In the genomic region with DNA sequence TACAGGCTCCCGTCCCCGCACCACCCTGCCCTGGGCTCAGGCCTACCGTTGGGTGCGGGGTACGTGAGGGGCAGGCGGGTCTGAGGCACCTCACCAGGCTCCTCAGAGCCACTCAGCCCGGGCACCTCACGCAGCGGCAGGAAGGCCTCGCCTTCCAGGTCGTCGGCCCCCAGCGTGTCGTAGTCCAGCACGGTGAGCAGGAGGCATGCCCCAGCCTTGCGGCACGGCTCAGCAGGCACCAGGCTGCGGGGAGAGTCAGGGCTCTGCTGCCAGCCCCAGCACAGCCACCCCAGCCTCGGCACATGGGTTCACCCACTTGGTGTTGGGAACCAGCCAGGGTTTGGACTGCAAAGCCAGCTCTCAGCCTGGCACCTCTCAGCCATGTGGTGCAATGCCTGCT, we compare ENCODE assay signal across 21 cellular contexts. TPM values are rescaled to one million over a fixed set of nuclear protein-coding genes. Genes with fewer than 3 reads are reported as not detected.
DNase-seq lines count a peak whose midpoint lies in the region; ATAC-seq and TF ChIP-seq lines count a peak whose summit lies in the region.
"Had no signal": no experiment of that assay in that cellular context is flagged by ENCODE, and none has a peak within 500 bp of the region (broad histone marks: within the 10 kb centered on the region; RNA-seq: fewer than 3 reads in every experiment).

No MANE protein-coding gene starts in this region.

- no peak overlapping the region for H3K14ac ChIP-seq in mesenchymal stem cell (ENCODE audit: low read length in 2 of 2)

- H3K9me3 ChIP-seq in BLaER1 (no peaks in the 10 kb centered on the region), mesenchymal stem cell (ENCODE audit: control insufficient read depth, low read length) (no peaks in the 10 kb centered on the region)

- DNase-seq in activated CD4-positive, alpha-beta T cell treated with anti-CD3 and anti-CD28 coated beads, Interleukin-2, amount 10 ng/mL, durations not matched to agents 24 days and 14 days: no peak
- no peak for DNase-seq in activated CD4-positive, alpha-beta T cell treated with anti-CD3 and anti-CD28 coated beads for 36 hours
- DNase-seq in WTC11 (ENCODE audit: low spot score) (no peak), mesenchymal stem cell (no peak), erythroblast (lab: John Stamatoyannopoulos, UW) (no peak)
- no peak for DNase-seq in stimulated activated naive CD8-positive, alpha-beta T cell treated with anti-CD3 and anti-CD28 coated beads, Interleukin-15, amount 100 ng/mL, for 72 hours
- DNase-seq: 8988T; activated CD4-positive, alpha-beta T cell treated with anti-CD3 and anti-CD28 coated beads, Interleukin-2, amount 50 U/mL, for 1 hour; activated effector memory CD4-positive, alpha-beta T cell treated with anti-CD3 and anti-CD28 coated beads, Interleukin-2, amount 50 U/mL, for 16 hours; DMS79 treated with DMSO at 0.1 percent for 48 hours; MV-4-11; naive B cell; NCI-H526 treated with DMSO at 0.1 percent for 48 hours; stimulated activated CD4-positive, alpha-beta T cell treated with anti-CD3 and anti-CD28 coated beads, Interleukin-15, amount 100 ng/mL, for 24 hours; T-helper 17 cell had no signal

- no peak overlapping the region for H4K91ac ChIP-seq in mesenchymal stem cell (ENCODE audit: low read length)

- H3K27ac ChIP-seq in BLaER1: peak overlapping the region; percentile 84
- no peak overlapping the region for H3K27ac ChIP-seq in mesenchymal stem cell (ENCODE audit: low read length, poor library complexity, severe bottlenecking)
- H3K27ac ChIP-seq: SK-N-MC had no signal

- H3K9ac ChIP-seq in BLaER1 (no peak overlapping the region), mesenchymal stem cell (ENCODE audit: low read length) (no peak overlapping the region)
- H3K9ac ChIP-seq: KMS-11 had no signal

- peaks cover 17% of the 10 kb centered on the region for H3K4me1 Mint-ChIP-seq in activated CD4-positive, alpha-beta T cell treated with anti-CD3 and anti-CD28 coated beads, Interleukin-2, amount 10 ng/mL, durations not matched to agents 24 days and 14 days
- peaks cover 25% of the 10 kb centered on the region for H3K4me1 Mint-ChIP-seq in activated CD4-positive, alpha-beta T cell treated with anti-CD3 and anti-CD28 coated beads for 36 hours
- H3K4me1 Mint-ChIP-seq in WTC11: peaks cover 35% of the 10 kb centered on the region
- H3K4me1 Mint-ChIP-seq in stimulated activated naive CD8-positive, alpha-beta T cell treated with anti-CD3 and anti-CD28 coated beads, Interleukin-15, amount 100 ng/mL, for 72 hours: peaks cover 63% of the 10 kb centered on the region

- H2AFZ ChIP-seq in mesenchymal stem cell (ENCODE audit: low read depth, low read length): no peak overlapping the region

- no peak overlapping the region for H3K4me3 Mint-ChIP-seq in activated CD4-positive, alpha-beta T cell treated with anti-CD3 and anti-CD28 coated beads, Interleukin-2, amount 10 ng/mL, durations not matched to agents 24 days and 14 days
- no peak overlapping the region for H3K4me3 Mint-ChIP-seq in activated CD4-positive, alpha-beta T cell treated with anti-CD3 and anti-CD28 coated beads for 36 hours
- H3K4me3 Mint-ChIP-seq in WTC11: no peak overlapping the region
- H3K4me3 Mint-ChIP-seq in stimulated activated naive CD8-positive, alpha-beta T cell treated with anti-CD3 and anti-CD28 coated beads, Interleukin-15, amount 100 ng/mL, for 72 hours: no peak overlapping the region

- no peaks in the 10 kb centered on the region for H3K27me3 Mint-ChIP-seq in activated CD4-positive, alpha-beta T cell treated with anti-CD3 and anti-CD28 coated beads, Interleukin-2, amount 10 ng/mL, durations not matched to agents 24 days and 14 days
- H3K27me3 Mint-ChIP-seq in activated CD4-positive, alpha-beta T cell treated with anti-CD3 and anti-CD28 coated beads for 36 hours: no peaks in the 10 kb centered on the region
- H3K27me3 Mint-ChIP-seq in WTC11 (ENCODE audit: low read depth): no peaks in the 10 kb centered on the region
- no peaks in the 10 kb centered on the region for H3K27me3 Mint-ChIP-seq in stimulated activated naive CD8-positive, alpha-beta T cell treated with anti-CD3 and anti-CD28 coated beads, Interleukin-15, amount 100 ng/mL, for 72 hours
- H3K27me3 Mint-ChIP-seq: naive B cell, T-helper 17 cell, type B pancreatic cell had no signal

- no peak for TF ChIP-seq CTCF in WTC11 (IDR thresholded peaks at IDR 0.05)

- H3K4me2 ChIP-seq in BLaER1 (peak overlapping the region; percentile 86), mesenchymal stem cell (ENCODE audit: low read length, poor library complexity, severe bottlenecking) (no peak overlapping the region)

- no peak overlapping the region for H2AK5ac ChIP-seq in mesenchymal stem cell (ENCODE audit: low read length, severe bottlenecking)

- H2BK12ac ChIP-seq in mesenchymal stem cell (ENCODE audit: low read length in 2 of 2): no peak overlapping the region

- H3K9me3 Mint-ChIP-seq in activated CD4-positive, alpha-beta T cell treated with anti-CD3 and anti-CD28 coated beads, Interleukin-2, amount 10 ng/mL, durations not matched to agents 24 days and 14 days: no peaks in the 10 kb centered on the region
- no peaks in the 10 kb centered on the region for H3K9me3 Mint-ChIP-seq in activated CD4-positive, alpha-beta T cell treated with anti-CD3 and anti-CD28 coated beads for 36 hours (ENCODE audit: low read depth)
- H3K9me3 Mint-ChIP-seq in WTC11: no peaks in the 10 kb centered on the region
- H3K9me3 Mint-ChIP-seq in stimulated activated naive CD8-positive, alpha-beta T cell treated with anti-CD3 and anti-CD28 coated beads, Interleukin-15, amount 100 ng/mL, for 72 hours: no peaks in the 10 kb centered on the region
- H3K9me3 Mint-ChIP-seq: naive B cell, type B pancreatic cell had no signal

- TF ChIP-seq POLR2A in erythroblast (IDR thresholded peaks at IDR 0.05; ENCODE audit: low read length): no peak

- no peak overlapping the region for H2BK120ac ChIP-seq in mesenchymal stem cell (ENCODE audit: low read depth, low read length)

- H2BK5ac ChIP-seq in mesenchymal stem cell (ENCODE audit: low read depth, low read length, poor library complexity, severe bottlenecking): no peak overlapping the region

- no peak overlapping the region for H2BK15ac ChIP-seq in mesenchymal stem cell (ENCODE audit: low read depth, poor library complexity, severe bottlenecking)

- peak overlapping the region; percentile 21 for H4K8ac ChIP-seq in mesenchymal stem cell (ENCODE audit: low read length)

- CTCF ChIA-PET in activated CD4-positive, alpha-beta T cell treated with anti-CD3 and anti-CD28 coated beads for 36 hours (lab: Charles Lee): interaction anchor here (0.7 to 4.1 kb wide), 12 partner anchors 8 to 81 kb away, joined by 3 to 22 read pairs (median 6); partner anchors contain the start of genes GALK1, UNC13D and UNK
- CTCF ChIA-PET in WTC11 (lab: Charles Lee): interaction anchor here (0.7 to 5.5 kb wide), 13 partner anchors 8 to 86 kb away, joined by 4 to 180 read pairs (median 22); partner anchors contain the start of genes GALK1, TRIM47, TRIM65 and UNC13D

- no peaks in the 10 kb centered on the region for H3K27me3 ChIP-seq in BLaER1
- H3K27me3 ChIP-seq in mesenchymal stem cell (ENCODE audit: control insufficient read depth in 1 of 2, insufficient read depth in 1 of 2, low read length in 2 of 2): no peaks in the 10 kb centered on the region
- H3K27me3 ChIP-seq: dorsolateral prefrontal cortex had no signal

- peaks cover 33% of the 10 kb centered on the region for H4K20me1 ChIP-seq in BLaER1

- 95% methylated on average over 19 of the region's 19 CpGs for WGBS in mesenchymal stem cell

- H3K79me1 ChIP-seq in mesenchymal stem cell (replicated peaks; ENCODE audit: low read length, poor library complexity, severe bottlenecking): peaks cover 2% of the 10 kb centered on the region

- no peak overlapping the region for H3K4me3 ChIP-seq in BLaER1
- H3K4me3 ChIP-seq in mesenchymal stem cell (ENCODE audit: insufficient read depth in 1 of 2, low read depth in 1 of 2, low read length in 2 of 2): no peak overlapping the region
- H3K4me3 ChIP-seq: SK-N-MC had no signal

- H3K18ac ChIP-seq in mesenchymal stem cell (ENCODE audit: low read depth in 1 of 2, low read length in 2 of 2): peak overlapping the region in 1 of 2 experiments; percentile 28

- peaks cover 29% of the 10 kb centered on the region for H3K36me3 Mint-ChIP-seq in activated CD4-positive, alpha-beta T cell treated with anti-CD3 and anti-CD28 coated beads, Interleukin-2, amount 10 ng/mL, durations not matched to agents 24 days and 14 days (ENCODE audit: low read depth)
- peaks cover 26% of the 10 kb centered on the region for H3K36me3 Mint-ChIP-seq in activated CD4-positive, alpha-beta T cell treated with anti-CD3 and anti-CD28 coated beads for 36 hours (ENCODE audit: low read depth)
- H3K36me3 Mint-ChIP-seq in WTC11: peaks cover 5% of the 10 kb centered on the region; the same call in 1 of the 2 replicates
- H3K36me3 Mint-ChIP-seq: naive B cell, type B pancreatic cell had no signal

- H3K23ac ChIP-seq in mesenchymal stem cell (ENCODE audit: low read length in 2 of 2): no peak overlapping the region

- peak overlapping the region; percentile 37 for H3K27ac Mint-ChIP-seq in activated CD4-positive, alpha-beta T cell treated with anti-CD3 and anti-CD28 coated beads, Interleukin-2, amount 10 ng/mL, durations not matched to agents 24 days and 14 days
- H3K27ac Mint-ChIP-seq in activated CD4-positive, alpha-beta T cell treated with anti-CD3 and anti-CD28 coated beads for 36 hours: no peak overlapping the region
- H3K27ac Mint-ChIP-seq in WTC11: no peak overlapping the region
- H3K27ac Mint-ChIP-seq in stimulated activated naive CD8-positive, alpha-beta T cell treated with anti-CD3 and anti-CD28 coated beads, Interleukin-15, amount 100 ng/mL, for 72 hours: no peak overlapping the region

- no peak overlapping the region for H3K4ac ChIP-seq in mesenchymal stem cell (ENCODE audit: low read depth in 1 of 2, low read length in 2 of 2)

- H3K4me1 ChIP-seq in BLaER1 (peaks cover 76% of the 10 kb centered on the region), mesenchymal stem cell (ENCODE audit: control insufficient read depth, insufficient read depth, low read depth, low read length) (peaks cover 27% of the 10 kb centered on the region)

- intact Hi-C loops in activated CD4-positive, alpha-beta T cell treated with anti-CD3 and anti-CD28 coated beads, Interleukin-2, amount 10 ng/mL, durations not matched to agents 24 days and 14 days (cut with micrococcal nuclease): loop anchor here (5.0 kb wide), 2 partner anchors 51 to 76 kb away; a partner anchor contains a TSS
- intact Hi-C loops in activated CD4-positive, alpha-beta T cell treated with anti-CD3 and anti-CD28 coated beads for 36 hours (cut with DNase I, micrococcal nuclease): loop anchor here in 1 of 2 experiments (5.0 kb wide), 1 partner anchor 41 kb away; no protein-coding TSS in a partner anchor

- H3K36me3 ChIP-seq in BLaER1: peaks cover 69% of the 10 kb centered on the region
- peaks cover 16 to 37% of the 10 kb centered on the region in 2 experiments for H3K36me3 ChIP-seq in mesenchymal stem cell (ENCODE audit: control insufficient read depth in 1 of 2, insufficient read depth in 2 of 2, low read depth in 1 of 2, low read length in 2 of 2)

- ATAC-seq in activated CD4-positive, alpha-beta T cell treated with anti-CD3 and anti-CD28 coated beads for 36 hours: no peak
- ATAC-seq in WTC11 (no peak), GM19397 (IDR thresholded peaks at IDR 0.05; ENCODE audit: unreplicated experiment) (no peak)
- no peak for ATAC-seq in stimulated activated naive CD8-positive, alpha-beta T cell treated with anti-CD3 and anti-CD28 coated beads, Interleukin-15, amount 100 ng/mL, for 72 hours

- POLR2A ChIA-PET in activated CD4-positive, alpha-beta T cell treated with anti-CD3 and anti-CD28 coated beads for 36 hours (lab: Charles Lee): no interaction called here
- POLR2A ChIA-PET in WTC11 (lab: Charles Lee): interaction anchor here (0.6 to 1.0 kb wide), 2 partner anchors 44 to 51 kb away, joined by 3 read pairs; partner anchors contain the start of gene UNK

RNA-seq across cellular contexts. Expression of gene UNC13D, which starts 15.5 kb away (rescaled TPM):
- total RNA-seq in activated CD4-positive, alpha-beta T cell treated with anti-CD3 and anti-CD28 coated beads, Interleukin-2, amount 10 ng/mL, durations not matched to agents 24 days and 14 days: 158 and 161 TPM in 2 replicates
- total RNA-seq in activated CD4-positive, alpha-beta T cell treated with anti-CD3 and anti-CD28 coated beads for 36 hours: 100 to 1,000 TPM; 106 to 133 TPM
- total RNA-seq in WTC11 (2021): 12.1 to 13.8 TPM (median 13.1 TPM) in 3 replicates
- 1.1 TPM for polyA plus RNA-seq in mesenchymal stem cell (2013, experiment 1 of 2)
- 0.49 TPM for polyA plus RNA-seq in mesenchymal stem cell (2013, experiment 2 of 2)

RNA-seq across cellular contexts. Expression of gene WBP2, which starts 26.4 kb away (rescaled TPM):
- total RNA-seq in activated CD4-positive, alpha-beta T cell treated with anti-CD3 and anti-CD28 coated beads, Interleukin-2, amount 10 ng/mL, durations not matched to agents 24 days and 14 days: 68.9 and 70.0 TPM in 2 replicates
- total RNA-seq in activated CD4-positive, alpha-beta T cell treated with anti-CD3 and anti-CD28 coated beads for 36 hours: 10 to 100 TPM; 68.7 to 74.1 TPM
- 64.3 to 69.4 TPM (median 68.8 TPM) in 3 replicates for total RNA-seq in WTC11 (2021)
- 173 TPM for polyA plus RNA-seq in mesenchymal stem cell (2013, experiment 1 of 2)
- 171 TPM for polyA plus RNA-seq in mesenchymal stem cell (2013, experiment 2 of 2)

RNA-seq across cellular contexts. Expression of gene UNK, which starts 44.1 kb away (rescaled TPM):
- total RNA-seq in activated CD4-positive, alpha-beta T cell treated with anti-CD3 and anti-CD28 coated beads, Interleukin-2, amount 10 ng/mL, durations not matched to agents 24 days and 14 days: 28.9 and 30.0 TPM in 2 replicates
- total RNA-seq in activated CD4-positive, alpha-beta T cell treated with anti-CD3 and anti-CD28 coated beads for 36 hours: 10 to 100 TPM; 24.5 to 33.7 TPM
- total RNA-seq in WTC11 (2021): 35.0 to 37.8 TPM (median 35.4 TPM) in 3 replicates
- polyA plus RNA-seq in mesenchymal stem cell (2013, experiment 1 of 2): 16.2 TPM
- 14.8 TPM for polyA plus RNA-seq in mesenchymal stem cell (2013, experiment 2 of 2)

RNA-seq across cellular contexts. Expression of gene TRIM47, which starts 49.6 kb away (rescaled TPM):
- 25.2 and 33.2 TPM in 2 replicates for total RNA-seq in activated CD4-positive, alpha-beta T cell treated with anti-CD3 and anti-CD28 coated beads, Interleukin-2, amount 10 ng/mL, durations not matched to agents 24 days and 14 days
- total RNA-seq in activated CD4-positive, alpha-beta T cell treated with anti-CD3 and anti-CD28 coated beads for 36 hours: 10 to 100 TPM; 13.4 to 19.9 TPM
- 4.4 to 10.0 TPM (median 6.8 TPM) in 3 replicates for total RNA-seq in WTC11 (2021)
- polyA plus RNA-seq in mesenchymal stem cell (2013, experiment 1 of 2): 42.8 TPM
- polyA plus RNA-seq in mesenchymal stem cell (2013, experiment 2 of 2): 46.1 TPM
